Comparison of ENCODE assay signal across 8 cellular contexts in the genomic region with DNA sequence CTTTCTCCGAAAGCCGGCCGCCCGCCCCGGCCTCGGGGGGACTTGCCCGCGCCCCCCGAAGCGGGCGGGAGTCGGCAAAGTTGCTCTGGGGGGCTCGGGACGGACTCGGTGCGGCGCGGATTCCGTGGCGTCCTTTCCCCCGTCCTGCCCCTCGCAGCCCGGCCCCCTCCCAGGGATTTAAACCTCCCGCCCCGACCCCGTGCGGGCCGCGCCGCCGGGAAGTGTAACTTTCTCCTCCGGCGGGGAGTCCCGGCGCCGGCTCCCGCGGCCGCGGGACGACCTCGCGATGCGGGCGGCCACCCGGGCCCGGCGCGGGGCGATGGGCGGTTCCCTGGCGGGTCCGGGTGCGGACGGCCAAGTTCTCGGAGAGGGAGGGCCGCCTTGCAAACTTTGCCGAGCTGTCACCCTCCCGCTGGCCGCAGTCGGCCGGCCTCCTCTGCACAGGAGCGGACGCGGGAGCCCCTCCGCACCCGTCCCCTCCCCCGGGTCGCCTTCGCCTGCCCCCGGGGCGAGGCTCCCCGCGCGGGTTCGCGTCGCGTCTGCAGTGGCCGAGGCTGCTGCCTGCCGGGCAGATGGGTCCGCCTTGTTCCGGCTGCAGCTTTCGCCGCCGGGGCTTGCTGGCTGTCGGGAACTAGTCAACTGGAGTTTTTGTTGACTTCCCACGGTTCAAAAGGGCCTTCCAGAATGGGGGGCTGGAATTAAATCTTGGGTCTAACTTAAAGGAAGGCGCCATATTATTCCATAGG. TPM values are rescaled to one million over a fixed set of nuclear protein-coding genes. Genes with fewer than 3 reads are reported as not detected.
DNase-seq lines count a peak whose midpoint lies in the region; ATAC-seq and TF ChIP-seq lines count a peak whose summit lies in the region.

No MANE protein-coding gene starts in this region.

- no peak for ATAC-seq in GM19351 (IDR thresholded peaks at IDR 0.05; ENCODE audit: unreplicated experiment)

- H3K27me3 Mint-ChIP-seq in immature natural killer cell (ENCODE audit: low read depth in 3 of 3): peaks cover 9 to 15% (median 9%) of the 10 kb centered on the region in 3 donors

- H3K9me2 ChIP-seq in SU-DHL-6 (replicated peaks; ENCODE audit: insufficient read depth, low read length): no peaks in the 10 kb centered on the region

- no peaks in the 10 kb centered on the region for H3K36me3 Mint-ChIP-seq in immature natural killer cell

- peak overlapping the region; percentile 61 to 90 (median 85) for H3K27ac Mint-ChIP-seq in immature natural killer cell

- no peak overlapping the region for H3K27ac ChIP-seq in SU-DHL-6 (ENCODE audit: low read depth, low read length)
- H3K27ac ChIP-seq in brain microvascular endothelial cell: peak overlapping the region; percentile 2

- H3K27me3 ChIP-seq in SU-DHL-6 (ENCODE audit: low read length): no peaks in the 10 kb centered on the region
- H3K27me3 ChIP-seq in brain microvascular endothelial cell (replicated peaks): no peaks in the 10 kb centered on the region

- peak overlapping the region; percentile 83 for H3K4me2 ChIP-seq in SU-DHL-6 (ENCODE audit: low read depth, low read length, poor library complexity, severe bottlenecking)

- H3K4me3 Mint-ChIP-seq in immature natural killer cell: peak overlapping the region; percentile 91 to 96 (median 94)

- H3K4me3 ChIP-seq in SU-DHL-6 (ENCODE audit: insufficient read depth, low read length, poor library complexity, severe bottlenecking) (peak overlapping the region; percentile 87), brain microvascular endothelial cell (ENCODE audit: low read depth, low read length) (peak overlapping the region; percentile 87)

- TF ChIP-seq CTCF in SU-DHL-6 (IDR thresholded peaks at IDR 0.05; ENCODE audit: insufficient read depth, low read length, poor library complexity, severe bottlenecking): no peak
- TF ChIP-seq CTCF in brain microvascular endothelial cell (IDR thresholded peaks at IDR 0.05; ENCODE audit: low read depth, low read length, missing control alignments): no peak

- no peaks in the 10 kb centered on the region for H3K9me3 Mint-ChIP-seq in immature natural killer cell

- in situ Hi-C loops in brain microvascular endothelial cell (cut with HindIII; ENCODE audit: low pct_ligation_motif_present, low sequenced_read_pairs): no loop called here

- no peaks in the 10 kb centered on the region for H3K79me2 ChIP-seq in SU-DHL-6 (ENCODE audit: insufficient read depth, low read length)

- H3K36me3 ChIP-seq in SU-DHL-6 (ENCODE audit: low read length) (peaks cover 3% of the 10 kb centered on the region; the same call in 1 of the 2 replicates), brain microvascular endothelial cell (replicated peaks) (no peaks in the 10 kb centered on the region)

- no peaks in the 10 kb centered on the region for H4K20me1 ChIP-seq in SU-DHL-6 (ENCODE audit: low read depth, low read length)

- H3K9ac ChIP-seq in SU-DHL-6 (ENCODE audit: low read length): peak overlapping the region; percentile 77

- H3F3A ChIP-seq in SU-DHL-6 (ENCODE audit: insufficient read depth): no peaks in the 10 kb centered on the region; the same call in 1 of the 2 replicates

- H3K4me1 Mint-ChIP-seq in immature natural killer cell: peaks cover 23 to 48% of the 10 kb centered on the region in 2 donors

- H3K9me3 ChIP-seq in SU-DHL-6 (ENCODE audit: insufficient read depth, low read length): no peaks in the 10 kb centered on the region

- peak overlapping the region; percentile 86 for H2AFZ ChIP-seq in SU-DHL-6 (ENCODE audit: low read depth, low read length, severe bottlenecking)

- DNase-seq in NCI-H345 (lab: John Stamatoyannopoulos, UW) (peak; percentile 33), NCI-H345 treated with DMSO at 0.1 percent for 48 hours (lab: John Stamatoyannopoulos, UW; ENCODE audit: unreplicated experiment) (no peak), brain microvascular endothelial cell (no peak), immature natural killer cell (peak; percentile 33 to 43 (median 42)), T1000 (lab: John Stamatoyannopoulos, UW) (no peak)
- DNase-seq in stimulated activated CD4-positive, alpha-beta T cell treated with anti-CD3 and anti-CD28 coated beads, Interleukin-15, amount 100 ng/mL, for 24 hours: peak; percentile 45

RNA-seq across cellular contexts. Expression of gene PBX3, which starts 0.8 kb away (rescaled TPM):
- polyA plus RNA-seq in immature natural killer cell: 1 to 10 TPM; 5.7 to 7.0 (median 6.2) TPM

RNA-seq across cellular contexts. Expression of gene MAPKAP1, which starts 40.9 kb away (rescaled TPM):
- polyA plus RNA-seq in immature natural killer cell: 10 to 100 TPM; 56.9 to 75.1 (median 59.3) TPM

Comparison
In these comparisons a context has a peak if more than half of its experiments do, and no peak if none do; other contexts are left out.
1. DNase-seq: peak in NCI-H345 (single experiment), immature natural killer cell (3 of 3) and stimulated activated CD4-positive, alpha-beta T cell treated with anti-CD3 and anti-CD28 coated beads, Interleukin-15, amount 100 ng/mL, for 24 hours (single experiment); none in NCI-H345 treated with DMSO at 0.1 percent for 48 hours (single experiment), brain microvascular endothelial cell (single experiment) and T1000 (single experiment).